ENCODE assay signal across 15 cellular contexts in the genomic region with DNA sequence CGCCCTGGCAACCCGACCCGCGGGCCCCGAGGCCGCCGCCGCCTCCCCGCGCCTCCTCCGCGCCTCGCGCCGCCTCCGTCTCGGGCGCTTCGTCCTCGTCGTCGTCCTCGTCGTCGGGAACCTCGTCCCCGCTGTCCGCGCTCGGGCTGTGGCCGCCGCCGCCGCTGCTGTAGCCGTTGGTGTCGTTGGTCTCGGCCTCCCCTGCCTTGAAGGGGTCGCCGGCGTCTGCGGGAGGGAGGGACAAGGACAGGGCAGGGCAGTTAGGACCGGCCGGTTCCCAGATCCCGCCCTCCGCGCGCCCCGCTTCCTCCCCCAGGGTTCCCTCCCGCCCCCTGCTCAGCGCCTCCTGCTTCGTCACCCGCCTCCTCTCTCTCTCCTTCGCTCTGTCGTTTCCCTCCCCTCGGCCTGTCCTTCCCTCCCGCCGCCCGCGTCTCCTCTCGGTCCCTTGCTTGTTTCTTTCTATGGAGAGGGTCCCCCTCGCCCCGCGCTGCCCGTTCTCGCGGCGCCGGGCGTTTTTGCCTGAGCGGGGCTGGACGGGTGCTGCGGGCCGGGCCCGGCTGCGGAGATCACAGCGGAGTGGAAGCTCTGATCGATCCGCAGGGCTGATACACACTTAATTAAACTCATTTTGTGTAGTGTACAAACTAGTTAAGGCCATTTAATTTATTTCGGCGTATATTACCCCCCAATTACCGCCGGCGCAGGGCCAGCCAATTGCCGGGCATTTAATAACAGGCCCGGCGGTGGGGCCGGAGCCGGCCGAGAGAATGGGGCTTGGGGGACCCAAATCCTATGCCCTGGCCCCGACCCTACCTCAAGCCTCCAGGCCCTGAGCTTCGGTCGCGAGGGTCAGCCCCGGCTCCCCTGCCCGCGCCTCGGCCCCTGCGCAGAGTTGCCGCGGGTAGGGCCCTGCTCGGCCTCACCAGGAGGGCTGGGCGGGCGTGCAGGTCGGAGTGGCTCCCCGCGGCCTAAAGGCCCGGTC. TPM values are rescaled to one million over a fixed set of nuclear protein-coding genes. Genes with fewer than 3 reads are reported as not detected.
A peak's percentile ranks its signal among the peaks of the same experiment; 100 is the strongest.
DNase-seq lines count a peak whose midpoint lies in the region; ATAC-seq and TF ChIP-seq lines count a peak whose summit lies in the region.
"Had no signal": no experiment of that assay in that cellular context is flagged by ENCODE, and none has a peak within 500 bp of the region (broad histone marks: within the 10 kb centered on the region; RNA-seq: fewer than 3 reads in every experiment).

No MANE protein-coding gene starts in this region.

- CTCF ChIA-PET in A673 (lab: Charles Lee), result no interaction called here

- 3 to 7% methylated on average over 81 to 107 of the region's 107 CpGs for WGBS in tibial nerve, 2 donors

- DNase-seq in 8988T (peak; percentile 43), D341Med (ENCODE audit: low spot score) (peak; percentile 60), memory B cell (ENCODE audit: low spot score in 2 of 2) (no peak), A673 (ENCODE audit: low spot score) (no peak), NCI-H2029 (lab: John Stamatoyannopoulos, UW) (no peak), tibial nerve (ENCODE audit: low spot score in 2 of 2) (no peak)
- peak; percentile 32 to 47 for DNase-seq in activated T-cell treated with anti-CD3 and anti-CD28 coated beads, Interleukin-2, amount 50 U/mL, for 48 hours
- DNase-seq: cerebellar nuclear complex; GOT3; stimulated activated CD4-positive, alpha-beta T cell treated with anti-CD3 and anti-CD28 coated beads, Interleukin-15, amount 100 ng/mL, for 24 hours; T-helper 2 cell had no signal

- ATAC-seq in memory B cell (ENCODE audit: low read depth), result no peak
- ATAC-seq in HG02678 (IDR thresholded peaks at IDR 0.05; ENCODE audit: unreplicated experiment), result no peak

- POLR2A ChIA-PET in A673 (lab: Charles Lee; ENCODE audit: low non-redundant PET), result no interaction called here

- H3K27ac ChIP-seq in A673 (ENCODE audit: low read depth, low read length, poor library complexity, severe bottlenecking) (no peak overlapping the region), tibial nerve (no peak overlapping the region)
- H3K27ac ChIP-seq: KMS-11 had no signal

- TF ChIP-seq EP300 in tibial nerve (IDR thresholded peaks at IDR 0.05), result no peak

- H3K27me3 ChIP-seq in A673 (replicated peaks; ENCODE audit: insufficient read depth, low read depth, low read length, poor library complexity) (peaks cover 85% of the 10 kb centered on the region), tibial nerve (peaks cover 2 to 80% of the 10 kb centered on the region in 2 donors)

- intact Hi-C loops in A673 (cut with micrococcal nuclease; ENCODE audit: unreplicated experiment), result no loop called here

- no peak for TF ChIP-seq CTCF in A673 (conservative IDR thresholded peaks at IDR 0.05; ENCODE audit: low read depth, low read length)
- no peak for TF ChIP-seq CTCF in tibial nerve (IDR thresholded peaks at IDR 0.05)

- H3K27me3 Mint-ChIP-seq in memory B cell, result peaks cover 15% of the 10 kb centered on the region

- H3K4me3 Mint-ChIP-seq in memory B cell, result peak overlapping the region; percentile 37
- H3K4me3 Mint-ChIP-seq: nephron had no signal

- H3K4me3 ChIP-seq in A673 (ENCODE audit: low read depth, low read length, poor library complexity, severe bottlenecking), result no peak overlapping the region
- peak overlapping the region in 1 of 4 donors; percentile 32 for H3K4me3 ChIP-seq in tibial nerve

- H3K4me1 ChIP-seq in A673 (ENCODE audit: insufficient read depth, low read length, poor library complexity, severe bottlenecking) (no peaks in the 10 kb centered on the region), tibial nerve (peaks cover 0 to 61% (median 9%) of the 10 kb centered on the region in 4 donors)

- no peaks in the 10 kb centered on the region for H3K36me3 Mint-ChIP-seq in memory B cell

- H3K4me1 Mint-ChIP-seq in memory B cell, result no peaks in the 10 kb centered on the region
- H3K4me1 Mint-ChIP-seq: nephron had no signal

- H3K36me3 ChIP-seq in A673 (ENCODE audit: insufficient read depth, low read length, poor library complexity, severe bottlenecking) (no peaks in the 10 kb centered on the region), tibial nerve (no peaks in the 10 kb centered on the region)

- no peaks in the 10 kb centered on the region for H3K9me3 Mint-ChIP-seq in memory B cell

- H3K9me3 ChIP-seq in A673 (ENCODE audit: low read depth, low read length, poor library complexity, severe bottlenecking) (no peaks in the 10 kb centered on the region), tibial nerve (no peaks in the 10 kb centered on the region)

- TF ChIP-seq POLR2A in tibial nerve (IDR thresholded peaks at IDR 0.05), result no peak

- BruUV-seq in A673 (replicated peaks; lab: Mats Ljungman, UMichigan), result no TSS peak

- no peak overlapping the region for H3K27ac Mint-ChIP-seq in memory B cell
- H3K27ac Mint-ChIP-seq: nephron had no signal

RNA-seq across cellular contexts. Expression of a gene that starts 2.4 kb away (rescaled TPM):
- not detected in 2 replicates for total RNA-seq in A673 (2021)
- not detected for total RNA-seq in tibial nerve
- total RNA-seq: fibroblast of lung had no signal

RNA-seq across cellular contexts. Expression of a gene that starts 56.9 kb away (rescaled TPM):
- total RNA-seq in A673 (2021) (20.3 and 27.8 TPM in 2 replicates), tibial nerve (10 to 100 TPM; 29.8 to 72.0 (median 30.4) TPM)

Comparison
In these comparisons a context has a peak if more than half of its experiments do, and no peak if none do; other contexts are left out.
1. DNase-seq: peak in 8988T (single experiment), D341Med (single experiment) and activated T-cell treated with anti-CD3 and anti-CD28 coated beads, Interleukin-2, amount 50 U/mL, for 48 hours (2 of 2); none in memory B cell (0 of 2), A673 (single experiment), NCI-H2029 (single experiment) and tibial nerve (0 of 2).